ENCODE assay signal across 8 cellular contexts in genomic region chr3:69080233-69080644, GRCh38. TPM values are rescaled to one million over a fixed set of nuclear protein-coding genes. Genes with fewer than 3 reads are reported as not detected.
A peak's percentile ranks its signal among the peaks of the same experiment; 100 is the strongest.
DNase-seq lines count a peak whose midpoint lies in the region; ATAC-seq, FAIRE-seq and TF ChIP-seq lines count a peak whose summit lies in the region.

Gene UBA3, minus strand, starts transcription at chr3:69080365. Its CDS starts 12 bp downstream, at chr3:69080353.

- H3K4me3 ChIP-seq in pancreas: peak within 1 kb of the TSS; percentile 63 to 93 (median 72)
- H3K4me3 ChIP-seq in thyroid gland (replicated peaks in 1 of 3): peak within 1 kb of the TSS in 2 of 3 donors; percentile 74 to 90

- ATAC-seq in activated naive CD8-positive, alpha-beta T cell treated with anti-CD3 and anti-CD28 coated beads, Interleukin-2, amount 10 ng/mL, durations not matched to agents 7 days and 5 days (ENCODE audit: low read depth): peak; percentile 68
- ATAC-seq in Right ventricle myocardium superior (ENCODE audit: poor library complexity) (peak; percentile 83), pancreas (peak; percentile 80 to 88 (median 84))

- TF ChIP-seq CTCF in HFFc6 (IDR thresholded peaks at IDR 0.05): no peak
- TF ChIP-seq CTCF in pancreas (IDR thresholded peaks at IDR 0.05): no peak
- TF ChIP-seq CTCF in thyroid gland (IDR thresholded peaks at IDR 0.05): no peak

- H3K27me3 ChIP-seq in pancreas: no peaks in the 10 kb centered on the region
- no peaks in the 10 kb centered on the region for H3K27me3 ChIP-seq in thyroid gland

- POLR2A ChIA-PET in activated naive CD8-positive, alpha-beta T cell treated with anti-CD3 and anti-CD28 coated beads, Interleukin-2, amount 10 ng/mL, durations not matched to agents 7 days and 5 days (lab: Charles Lee): interaction anchor here (2.1 to 6.0 kb wide), 5 partner anchors 10 to 28 kb away, joined by 7 to 33 read pairs (median 19); partner anchors contain the start of gene TMF1

- H3K9me3 Mint-ChIP-seq in HFFc6: no peaks in the 10 kb centered on the region
- H3K9me3 Mint-ChIP-seq in activated naive CD8-positive, alpha-beta T cell treated with anti-CD3 and anti-CD28 coated beads, Interleukin-2, amount 10 ng/mL, durations not matched to agents 7 days and 5 days: no peaks in the 10 kb centered on the region

- intact Hi-C loops in Right ventricle myocardium superior (cut with DNase I): no loop called here
- intact Hi-C loops in pancreas (cut with DNase I): no loop called here
- intact Hi-C loops in thyroid gland (cut with DNase I): no loop called here

- H3K36me3 ChIP-seq in pancreas (no peaks in the 10 kb centered on the region), thyroid gland (no peaks in the 10 kb centered on the region)

- peak within 1 kb of the TSS; percentile 78 for H3K27ac Mint-ChIP-seq in HFFc6
- H3K27ac Mint-ChIP-seq in activated naive CD8-positive, alpha-beta T cell treated with anti-CD3 and anti-CD28 coated beads, Interleukin-2, amount 10 ng/mL, durations not matched to agents 7 days and 5 days: peak within 1 kb of the TSS; percentile 89

- FAIRE-seq in pancreas (lab: Jason Lieb, UNC): no peak

- H3K36me3 Mint-ChIP-seq in HFFc6 (ENCODE audit: low read depth): peaks cover 9% of the 10 kb centered on the region
- peaks cover 14% of the 10 kb centered on the region for H3K36me3 Mint-ChIP-seq in activated naive CD8-positive, alpha-beta T cell treated with anti-CD3 and anti-CD28 coated beads, Interleukin-2, amount 10 ng/mL, durations not matched to agents 7 days and 5 days

- H3K27ac ChIP-seq in pancreas (peak within 1 kb of the TSS in 3 of 4 donors; percentile 42 to 75 (median 69)), thyroid gland (peak within 1 kb of the TSS in 2 of 3 donors; percentile 65 to 69)

- H3K9me3 ChIP-seq in pancreas: no peaks in the 10 kb centered on the region
- no peaks in the 10 kb centered on the region for H3K9me3 ChIP-seq in thyroid gland

- H3K4me1 ChIP-seq in pancreas (peaks cover 10 to 33% (median 16%) of the 10 kb centered on the region in 3 donors), thyroid gland (peaks cover 30 to 51% of the 10 kb centered on the region in 2 donors)

- 0 to 1% methylated on average over 22 to 33 of the region's 33 CpGs for WGBS in pancreas, 2 donors
- WGBS in thyroid gland, 2 donors: 0 to 1% methylated on average over 14 to 33 of the region's 33 CpGs

- peak; percentile 56 for DNase-seq in GM04504 (ENCODE audit: low read depth)
- peak; percentile 70 for DNase-seq in HFFc6
- peak; percentile 74 for DNase-seq in NCI-H1092 (lab: John Stamatoyannopoulos, UW)
- DNase-seq in SW 1271 (lab: John Stamatoyannopoulos, UW): peak; percentile 32 to 77
- peak; percentile 89 for DNase-seq in activated naive CD8-positive, alpha-beta T cell treated with anti-CD3 and anti-CD28 coated beads, Interleukin-2, amount 10 ng/mL, durations not matched to agents 7 days and 5 days
- DNase-seq in Right ventricle myocardium superior: peak; percentile 95
- peak; percentile 88 to 95 (median 92) for DNase-seq in pancreas
- peak; percentile 90 to 93 for DNase-seq in thyroid gland

- H3K4me3 Mint-ChIP-seq in HFFc6: peak within 1 kb of the TSS; percentile 95
- peak within 1 kb of the TSS; percentile 86 for H3K4me3 Mint-ChIP-seq in activated naive CD8-positive, alpha-beta T cell treated with anti-CD3 and anti-CD28 coated beads, Interleukin-2, amount 10 ng/mL, durations not matched to agents 7 days and 5 days

- H3K27me3 Mint-ChIP-seq in HFFc6 (ENCODE audit: insufficient read depth): no peaks in the 10 kb centered on the region; the same call in 1 of the 2 replicates
- H3K27me3 Mint-ChIP-seq in activated naive CD8-positive, alpha-beta T cell treated with anti-CD3 and anti-CD28 coated beads, Interleukin-2, amount 10 ng/mL, durations not matched to agents 7 days and 5 days: no peaks in the 10 kb centered on the region

- TF ChIP-seq POLR2A in thyroid gland (IDR thresholded peaks at IDR 0.05): peak in 1 of 2 donors; percentile 77

- H3K4me1 Mint-ChIP-seq in HFFc6 (ENCODE audit: low read depth): peaks cover 64% of the 10 kb centered on the region
- peaks cover 56% of the 10 kb centered on the region for H3K4me1 Mint-ChIP-seq in activated naive CD8-positive, alpha-beta T cell treated with anti-CD3 and anti-CD28 coated beads, Interleukin-2, amount 10 ng/mL, durations not matched to agents 7 days and 5 days

RNA-seq across cellular contexts. Expression of gene UBA3, which starts in this region (rescaled TPM):
- total RNA-seq in HFFc6 (2021; fragmentation: NEBNext Ultra II Directional; extraction: Animal tissue kit (Norgen Biotek cat#: 25700)): 10 to 100 TPM; 62.1 to 75.4 (median 63.6) TPM
- 100 to 1,000 TPM in 1 of 2 experiments, 10 to 100 TPM in 1; 91.2 to 102 TPM for total RNA-seq in activated naive CD8-positive, alpha-beta T cell treated with anti-CD3 and anti-CD28 coated beads, Interleukin-2, amount 10 ng/mL, durations not matched to agents 7 days and 5 days
- total RNA-seq in Right ventricle myocardium superior: 84.4 TPM
- 10 to 100 TPM; 11.7 to 32.9 (median 15.9) TPM for total RNA-seq in pancreas
- 10 to 100 TPM; 16.3 to 28.0 TPM for polyA plus RNA-seq in pancreas
- total RNA-seq in thyroid gland: 10 to 100 TPM; 57.4 to 77.9 (median 64.3) TPM

Comparison
In these comparisons a context has a peak if more than half of its experiments do, and no peak if none do; other contexts are left out.
1. Peak in every context shown above with its lines: DNase-seq, ATAC-seq, H3K4me3 ChIP-seq and H3K27ac ChIP-seq.